ENCODE assay signal across 1 cellular context in the genomic region with DNA sequence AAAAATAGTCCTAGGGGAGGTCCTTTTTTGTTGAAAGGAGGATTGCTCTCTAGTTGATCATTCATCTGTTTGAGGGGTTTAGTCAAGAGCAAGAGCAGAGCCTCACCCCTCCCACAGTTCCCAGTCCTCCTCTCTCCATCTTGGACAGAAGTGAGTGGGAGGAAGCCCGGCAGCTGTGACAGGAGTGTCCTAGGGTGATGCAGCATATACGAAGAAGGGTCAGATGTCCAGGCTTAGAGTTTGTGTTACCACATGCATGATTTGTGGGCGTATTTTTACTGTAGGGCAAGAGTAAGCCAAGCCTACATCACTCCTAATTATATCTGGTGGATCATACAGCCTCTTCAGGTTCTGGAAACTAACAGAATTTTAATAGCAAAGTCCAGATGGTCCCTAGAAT.
TF ChIP-seq lines count a peak whose summit lies in the region.

No MANE protein-coding gene starts in this region.

TF ChIP-seq in SK-N-SH, 30 proteins besides CTCF, POLR2A, EP300 and RAD21 (continued from another document):
- TF ChIP-seq RXRA (IDR thresholded peaks at IDR 0.05; ENCODE audit: borderline replicate concordance, low read depth) (no peak), NFIC (IDR thresholded peaks at IDR 0.05; ENCODE audit: borderline replicate concordance) (no peak), ELF1 (IDR thresholded peaks at IDR 0.05) (no peak)
- TF ChIP-seq, protein P1, sequence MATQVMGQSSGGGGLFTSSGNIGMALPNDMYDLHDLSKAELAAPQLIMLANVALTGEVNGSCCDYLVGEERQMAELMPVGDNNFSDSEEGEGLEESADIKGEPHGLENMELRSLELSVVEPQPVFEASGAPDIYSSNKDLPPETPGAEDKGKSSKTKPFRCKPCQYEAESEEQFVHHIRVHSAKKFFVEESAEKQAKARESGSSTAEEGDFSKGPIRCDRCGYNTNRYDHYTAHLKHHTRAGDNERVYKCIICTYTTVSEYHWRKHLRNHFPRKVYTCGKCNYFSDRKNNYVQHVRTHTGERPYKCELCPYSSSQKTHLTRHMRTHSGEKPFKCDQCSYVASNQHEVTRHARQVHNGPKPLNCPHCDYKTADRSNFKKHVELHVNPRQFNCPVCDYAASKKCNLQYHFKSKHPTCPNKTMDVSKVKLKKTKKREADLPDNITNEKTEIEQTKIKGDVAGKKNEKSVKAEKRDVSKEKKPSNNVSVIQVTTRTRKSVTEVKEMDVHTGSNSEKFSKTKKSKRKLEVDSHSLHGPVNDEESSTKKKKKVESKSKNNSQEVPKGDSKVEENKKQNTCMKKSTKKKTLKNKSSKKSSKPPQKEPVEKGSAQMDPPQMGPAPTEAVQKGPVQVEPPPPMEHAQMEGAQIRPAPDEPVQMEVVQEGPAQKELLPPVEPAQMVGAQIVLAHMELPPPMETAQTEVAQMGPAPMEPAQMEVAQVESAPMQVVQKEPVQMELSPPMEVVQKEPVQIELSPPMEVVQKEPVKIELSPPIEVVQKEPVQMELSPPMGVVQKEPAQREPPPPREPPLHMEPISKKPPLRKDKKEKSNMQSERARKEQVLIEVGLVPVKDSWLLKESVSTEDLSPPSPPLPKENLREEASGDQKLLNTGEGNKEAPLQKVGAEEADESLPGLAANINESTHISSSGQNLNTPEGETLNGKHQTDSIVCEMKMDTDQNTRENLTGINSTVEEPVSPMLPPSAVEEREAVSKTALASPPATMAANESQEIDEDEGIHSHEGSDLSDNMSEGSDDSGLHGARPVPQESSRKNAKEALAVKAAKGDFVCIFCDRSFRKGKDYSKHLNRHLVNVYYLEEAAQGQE (IDR thresholded peaks at IDR 0.05; ENCODE audit: low read depth, low read length) = no peak
- TF ChIP-seq, protein P2, sequence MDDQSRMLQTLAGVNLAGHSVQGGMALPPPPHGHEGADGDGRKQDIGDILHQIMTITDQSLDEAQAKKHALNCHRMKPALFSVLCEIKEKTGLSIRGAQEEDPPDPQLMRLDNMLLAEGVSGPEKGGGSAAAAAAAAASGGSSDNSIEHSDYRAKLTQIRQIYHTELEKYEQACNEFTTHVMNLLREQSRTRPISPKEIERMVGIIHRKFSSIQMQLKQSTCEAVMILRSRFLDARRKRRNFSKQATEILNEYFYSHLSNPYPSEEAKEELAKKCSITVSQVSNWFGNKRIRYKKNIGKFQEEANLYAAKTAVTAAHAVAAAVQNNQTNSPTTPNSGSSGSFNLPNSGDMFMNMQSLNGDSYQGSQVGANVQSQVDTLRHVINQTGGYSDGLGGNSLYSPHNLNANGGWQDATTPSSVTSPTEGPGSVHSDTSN (IDR thresholded peaks at IDR 0.05) = no peak
